In genomic region chr2:238965371-238966273, GRCh38 we compare ENCODE assay signal across 31 cellular contexts.
"Had no signal": no experiment of that assay in that cellular context is flagged by ENCODE, and none has a peak within 500 bp of the region (broad histone marks: within the 10 kb centered on the region; RNA-seq: fewer than 3 reads in every experiment).

No MANE protein-coding gene starts in this region.

- H3K4me1 Mint-ChIP-seq: activated naive CD8-positive, alpha-beta T cell treated with anti-CD3 and anti-CD28 coated beads, Interleukin-2, amount 50 U/mL, for 24 hours; brain had no signal

- H3K36me3 Mint-ChIP-seq: activated naive CD4-positive, alpha-beta T cell treated with anti-CD3 and anti-CD28 coated beads, Interleukin-2, amount 50 U/mL, for 72 hours; brain; WTC11 had no signal

- H3K4me3 Mint-ChIP-seq: activated CD8-positive, alpha-beta T cell treated with anti-CD3 and anti-CD28 coated beads, Interleukin-2, amount 10 ng/mL, durations not matched to agents 7 days and 5 days; activated naive CD8-positive, alpha-beta T cell treated with anti-CD3 and anti-CD28 coated beads, Interleukin-2, amount 50 U/mL, for 24 hours; activated T-cell treated with anti-CD3 and anti-CD28 coated beads, Interleukin-2, amount 50 U/mL, for 24 hours; brain; T-helper 1 cell treated with Interleukin-12 subunit alpha and Interleukin-12 subunit beta and Interleukin-4 antibody, amounts not matched to agents 30 μg/mL and 1 μg/mL, for 36 hours; WTC11 had no signal

- H3K27me3 ChIP-seq: ascending aorta, cardiac muscle cell, Peyer's patch, SJSA1 had no signal

- H3K27ac Mint-ChIP-seq: activated CD8-positive, alpha-beta T cell treated with anti-CD3 and anti-CD28 coated beads, Interleukin-2, amount 10 ng/mL, durations not matched to agents 7 days and 5 days; activated naive CD8-positive, alpha-beta T cell treated with anti-CD3 and anti-CD28 coated beads, Interleukin-2, amount 50 U/mL, for 24 hours; activated T-cell treated with anti-CD3 and anti-CD28 coated beads, Interleukin-2, amount 50 U/mL, for 24 hours; brain; T-helper 1 cell treated with Interleukin-12 subunit alpha and Interleukin-12 subunit beta and Interleukin-4 antibody, amounts not matched to agents 30 μg/mL and 1 μg/mL, for 36 hours; WTC11 had no signal

- H3K27ac ChIP-seq: ascending aorta, cardiac muscle cell, Peyer's patch, RWPE1, SJSA1 had no signal

- DNase-seq: activated CD4-positive, alpha-beta T cell treated with anti-CD3 and anti-CD28 coated beads for 48 hours; activated CD4-positive, alpha-beta T cell treated with anti-CD3 and anti-CD28 coated beads, Interleukin-2, amount 50 U/mL, for 4 hours; activated CD4-positive, CD25-positive, alpha-beta regulatory T cell treated with anti-CD3 and anti-CD28 coated beads, Interleukin-2, amount 50 U/mL, for 72 hours; activated CD8-positive, alpha-beta T cell treated with anti-CD3 and anti-CD28 coated beads, Interleukin-2, amount 10 ng/mL, durations not matched to agents 7 days and 5 days; activated effector memory CD4-positive, alpha-beta T cell treated with anti-CD3 and anti-CD28 coated beads, Interleukin-2, amount 50 U/mL, for 16 hours; activated naive CD4-positive, alpha-beta T cell treated with Interleukin-2 at 50 U/mL for 16 hours; activated naive CD8-positive, alpha-beta T cell treated with anti-CD3 and anti-CD28 coated beads, Interleukin-2, amount 50 U/mL, for 24 hours; activated T-cell treated with anti-CD3 and anti-CD28 coated beads, Interleukin-2, amount 50 U/mL, for 24 hours; amniotic stem cell; Karpas-422; MM.1S; NCI-H1105 treated with DMSO at 0.1 percent for 48 hours; NCI-H1436 treated with DMSO at 0.1 percent for 48 hours; NCI-H187; NCI-H2081; NCI-H510A treated with DMSO at 0.1 percent for 48 hours; NCI-H69; NK-92 treated with Interleukin-12 subunit alpha and Interleukin-12 subunit beta, amount 100 ng/mL, for 24 hours; SHP77; SW 1271 had no signal

- H3K9me3 ChIP-seq: ascending aorta, Peyer's patch, SJSA1 had no signal

- H3K4me1 ChIP-seq: ascending aorta, Peyer's patch, SJSA1 had no signal

- H3K9me3 Mint-ChIP-seq: activated naive CD4-positive, alpha-beta T cell treated with anti-CD3 and anti-CD28 coated beads, Interleukin-2, amount 50 U/mL, for 72 hours; activated naive CD8-positive, alpha-beta T cell treated with anti-CD3 and anti-CD28 coated beads, Interleukin-2, amount 50 U/mL, for 24 hours; activated T-cell treated with anti-CD3 and anti-CD28 coated beads, Interleukin-2, amount 50 U/mL, for 24 hours; T-helper 1 cell treated with Interleukin-12 subunit alpha and Interleukin-12 subunit beta and Interleukin-4 antibody, amounts not matched to agents 30 μg/mL and 1 μg/mL, for 36 hours had no signal

- H3K36me3 ChIP-seq: ascending aorta, cardiac muscle cell, Peyer's patch, SJSA1 had no signal

- ATAC-seq: activated CD8-positive, alpha-beta T cell treated with anti-CD3 and anti-CD28 coated beads, Interleukin-2, amount 10 ng/mL, durations not matched to agents 7 days and 5 days; activated naive CD4-positive, alpha-beta T cell treated with anti-CD3 and anti-CD28 coated beads, Interleukin-2, amount 50 U/mL, for 72 hours; activated naive CD8-positive, alpha-beta T cell treated with anti-CD3 and anti-CD28 coated beads, Interleukin-2, amount 50 U/mL, for 24 hours; K562; SK-N-SH treated with all-trans-retinoic acid at 6 μM for 48 hours; WTC11 had no signal

- H3K4me3 ChIP-seq: ascending aorta, cardiac muscle cell, K562, Peyer's patch, SJSA1 had no signal
